In genomic region chr3:5213574-5213966, GRCh38 we compare ENCODE assay signal across 21 cellular contexts. TPM values are rescaled to one million over a fixed set of nuclear protein-coding genes. Genes with fewer than 3 reads are reported as not detected.
DNase-seq lines count a peak whose midpoint lies in the region; ATAC-seq and TF ChIP-seq lines count a peak whose summit lies in the region.
"Had no signal": no experiment of that assay in that cellular context is flagged by ENCODE, and none has a peak within 500 bp of the region (broad histone marks: within the 10 kb centered on the region; RNA-seq: fewer than 3 reads in every experiment).

No MANE protein-coding gene starts in this region.

- no peak overlapping the region for H4K8ac ChIP-seq in mesendoderm (ENCODE audit: low read depth, low read length)

- peaks cover 61% of the 10 kb centered on the region for H4K20me1 ChIP-seq in DND-41 (ENCODE audit: insufficient read depth, low read length)

- H2AK5ac ChIP-seq in mesendoderm (ENCODE audit: low read length), result no peak overlapping the region

- H3K27me3 ChIP-seq in DND-41 (ENCODE audit: insufficient read depth, low read length, poor library complexity), result no peaks in the 10 kb centered on the region
- no peaks in the 10 kb centered on the region for H3K27me3 ChIP-seq in mesendoderm (ENCODE audit: insufficient read depth, low read length, poor library complexity)
- H3K27me3 ChIP-seq: body of pancreas, gastrocnemius medialis had no signal

- no peak for DNase-seq in DND-41
- DNase-seq in activated naive CD8-positive, alpha-beta T cell treated with anti-CD3 and anti-CD28 coated beads for 36 hours, result no peak
- DNase-seq in mesendoderm, result peak; percentile 49
- DNase-seq: activated gamma-delta T cell treated with Interleukin-2 at 50 U/mL for 16 hours; AML-193; body of pancreas; DMS53; gastrocnemius medialis; NCI-H146; NK-92 treated with Interleukin-12 subunit alpha and Interleukin-12 subunit beta, amount 100 ng/mL, for 24 hours; stimulated activated CD4-positive, alpha-beta T cell treated with anti-CD3 and anti-CD28 coated beads, Interleukin-4, amount 100 ng/mL, for 24 hours had no signal

- WGBS in mesendoderm (ENCODE audit: extremely low coverage, insufficient coverage, low lambda C conversion rate), result no CpG with 5 or more reads among the region's 7 CpGs

- H3K4ac ChIP-seq in mesendoderm (ENCODE audit: low read depth, low read length), result no peak overlapping the region

- H3K56ac ChIP-seq in mesendoderm (ENCODE audit: low read length), result no peak overlapping the region

- peaks cover 3% of the 10 kb centered on the region for H3K36me3 Mint-ChIP-seq in IgD-negative memory B cell
- peaks cover 44% of the 10 kb centered on the region for H3K36me3 Mint-ChIP-seq in activated naive CD8-positive, alpha-beta T cell treated with anti-CD3 and anti-CD28 coated beads for 36 hours

- no peaks in the 10 kb centered on the region for H3K9me3 Mint-ChIP-seq in IgD-negative memory B cell
- H3K9me3 Mint-ChIP-seq in activated naive CD8-positive, alpha-beta T cell treated with anti-CD3 and anti-CD28 coated beads for 36 hours, result no peaks in the 10 kb centered on the region

- no peak overlapping the region for H3K4me2 ChIP-seq in DND-41 (ENCODE audit: insufficient read depth, low read length)
- no peak overlapping the region for H3K4me2 ChIP-seq in mesendoderm (ENCODE audit: low read length)

- H3K27me3 Mint-ChIP-seq in IgD-negative memory B cell, result no peaks in the 10 kb centered on the region
- no peaks in the 10 kb centered on the region for H3K27me3 Mint-ChIP-seq in activated naive CD8-positive, alpha-beta T cell treated with anti-CD3 and anti-CD28 coated beads for 36 hours

- no peaks in the 10 kb centered on the region for H3K9me3 ChIP-seq in DND-41 (ENCODE audit: insufficient read depth, low read length, severe bottlenecking)
- H3K9me3 ChIP-seq: body of pancreas, gastrocnemius medialis, thoracic aorta had no signal

- H3K27ac ChIP-seq in DND-41 (ENCODE audit: low read length) (no peak overlapping the region), mesendoderm (ENCODE audit: low read depth, low read length) (no peak overlapping the region)
- H3K27ac ChIP-seq: body of pancreas, coronary artery, epithelial cell of prostate, gastrocnemius medialis, parathyroid adenoma, thoracic aorta had no signal

- no peaks in the 10 kb centered on the region for H3K79me1 ChIP-seq in mesendoderm (ENCODE audit: low read length)

- no peak overlapping the region for H4K5ac ChIP-seq in mesendoderm (ENCODE audit: low read length)

- H3K9ac ChIP-seq in DND-41 (ENCODE audit: low read depth, low read length), result no peak overlapping the region
- H3K9ac ChIP-seq in mesendoderm (ENCODE audit: low read length), result no peak overlapping the region
- H3K9ac ChIP-seq: parathyroid adenoma had no signal

- ATAC-seq in DND-41 (ENCODE audit: insufficient read depth, low read depth) (peak; percentile 31; the same call in 1 of the 3 replicates), GM19023 (IDR thresholded peaks at IDR 0.05; ENCODE audit: unreplicated experiment) (no peak), GM21447 (IDR thresholded peaks at IDR 0.05; ENCODE audit: unreplicated experiment) (no peak), HG02642 (IDR thresholded peaks at IDR 0.05; ENCODE audit: poor library complexity, unreplicated experiment) (no peak)
- ATAC-seq: body of pancreas, gastrocnemius medialis, HCT116, Right ventricle myocardium inferior had no signal

- H3K4me1 ChIP-seq in DND-41 (ENCODE audit: insufficient read depth, low read length), result no peaks in the 10 kb centered on the region
- H3K4me1 ChIP-seq in mesendoderm (ENCODE audit: control insufficient read depth, low read depth, low read length), result no peaks in the 10 kb centered on the region
- H3K4me1 ChIP-seq: body of pancreas, gastrocnemius medialis, parathyroid adenoma had no signal

- H3K4me3 ChIP-seq in DND-41 (ENCODE audit: low read depth in 1 of 2, low read length in 2 of 2) (no peak overlapping the region), mesendoderm (ENCODE audit: low read length) (no peak overlapping the region)
- H3K4me3 ChIP-seq: body of pancreas, coronary artery, gastrocnemius medialis, thoracic aorta had no signal

- no peak overlapping the region for H2BK5ac ChIP-seq in mesendoderm (ENCODE audit: low read length)

- no peak overlapping the region for H2BK120ac ChIP-seq in mesendoderm (ENCODE audit: low read depth, low read length)

- H2AFZ ChIP-seq in DND-41 (ENCODE audit: low read depth, low read length), result no peak overlapping the region
- H2AFZ ChIP-seq: parathyroid adenoma had no signal

- peak overlapping the region; percentile 80 to 90 (median 85) for H3K27ac Mint-ChIP-seq in IgD-negative memory B cell
- peak overlapping the region; percentile 52 for H3K27ac Mint-ChIP-seq in activated naive CD8-positive, alpha-beta T cell treated with anti-CD3 and anti-CD28 coated beads for 36 hours

- H2BK15ac ChIP-seq in mesendoderm (replicated peaks; ENCODE audit: low read depth), result no peak overlapping the region

- no peak overlapping the region for H3K4me3 Mint-ChIP-seq in IgD-negative memory B cell
- H3K4me3 Mint-ChIP-seq in activated naive CD8-positive, alpha-beta T cell treated with anti-CD3 and anti-CD28 coated beads for 36 hours, result no peak overlapping the region

- H3K79me2 ChIP-seq in DND-41 (ENCODE audit: insufficient read depth, low read length), result peaks cover 37% of the 10 kb centered on the region
- no peaks in the 10 kb centered on the region for H3K79me2 ChIP-seq in mesendoderm (ENCODE audit: control insufficient read depth, insufficient read depth, low read length)
- H3K79me2 ChIP-seq: parathyroid adenoma had no signal

- H3K36me3 ChIP-seq in DND-41 (ENCODE audit: insufficient read depth, low read length) (peaks cover 98% of the 10 kb centered on the region), mesendoderm (ENCODE audit: control insufficient read depth, insufficient read depth, low read length) (peaks cover 17% of the 10 kb centered on the region)

- no peak for TF ChIP-seq CTCF in DND-41 (IDR thresholded peaks at IDR 0.05; ENCODE audit: borderline replicate concordance, extremely low read depth, low read length, poor library complexity, severe bottlenecking)

- no peak overlapping the region for H3K23ac ChIP-seq in mesendoderm (ENCODE audit: low read length)

- H3K4me1 Mint-ChIP-seq in IgD-negative memory B cell, result peaks cover 3 to 10% (median 6%) of the 10 kb centered on the region in 3 donors
- H3K4me1 Mint-ChIP-seq in activated naive CD8-positive, alpha-beta T cell treated with anti-CD3 and anti-CD28 coated beads for 36 hours, result peaks cover 9% of the 10 kb centered on the region

- H3K18ac ChIP-seq in mesendoderm (ENCODE audit: low read length), result no peak overlapping the region

RNA-seq across cellular contexts. Expression of gene EDEM1, which starts 26.1 kb away (rescaled TPM):
- 58.4 TPM for polyA plus RNA-seq in IgD-negative memory B cell
- total RNA-seq in activated naive CD8-positive, alpha-beta T cell treated with anti-CD3 and anti-CD28 coated beads for 36 hours, result 100 to 1,000 TPM; 132 to 133 TPM
- 4.2 TPM for polyA plus RNA-seq in mesendoderm (2013, experiment 1 of 2)
- 4.4 TPM for polyA plus RNA-seq in mesendoderm (2013, experiment 2 of 2)
